1 cellular context compared by ENCODE assay signal in genomic region chr10:58632211-58632610, GRCh38.
TF ChIP-seq lines count a peak whose summit lies in the region.

No MANE protein-coding gene starts in this region.

TF ChIP-seq in H1, 55 proteins besides CTCF, POLR2A, EP300 and RAD21:
- TF ChIP-seq ATF3 (IDR thresholded peaks at IDR 0.05; ENCODE audit: insufficient read depth, low read depth, low read length) (no peak), BACH1 (IDR thresholded peaks at IDR 0.05; ENCODE audit: low read length) (no peak), TEAD4 (IDR thresholded peaks at IDR 0.05; ENCODE audit: low read depth, low read length) (no peak), SIN3A (conservative IDR thresholded peaks at IDR 0.05 in 1 of 2, IDR thresholded peaks at IDR 0.05 in 1 of 2; ENCODE audit: low read depth in 1 of 2, low read length in 2 of 2) (no peak), RFX5 (IDR thresholded peaks at IDR 0.05; ENCODE audit: borderline replicate concordance, low read depth, low read length) (no peak), GTF2F1 (IDR thresholded peaks at IDR 0.05; ENCODE audit: borderline replicate concordance, low read depth, low read length) (no peak), TAF1 (IDR thresholded peaks at IDR 0.05; ENCODE audit: low read depth, low read length) (no peak), HDAC2 (IDR thresholded peaks at IDR 0.05; ENCODE audit: borderline replicate concordance in 1 of 2, low read depth in 2 of 2, low read length in 2 of 2) (no peak), NANOG (IDR thresholded peaks at IDR 0.05; ENCODE audit: insufficient read depth, low read depth, low read length, poor library complexity, severe bottlenecking) (no peak), SUZ12 (IDR thresholded peaks at IDR 0.05; ENCODE audit: low read length) (no peak), EZH2 (IDR thresholded peaks at IDR 0.05; ENCODE audit: low read depth, low read length, severe bottlenecking) (no peak), JUND (IDR thresholded peaks at IDR 0.05; ENCODE audit: low read length) (no peak), CTBP2 (IDR thresholded peaks at IDR 0.05; ENCODE audit: borderline replicate concordance, insufficient read depth, insufficient read length, low read length) (no peak)
